Comparison of ENCODE assay signal across 8 cellular contexts in genomic region chr14:67593650-67594049, GRCh38. TPM values are rescaled to one million over a fixed set of nuclear protein-coding genes. Genes with fewer than 3 reads are reported as not detected.
DNase-seq lines count a peak whose midpoint lies in the region; ATAC-seq, FAIRE-seq and TF ChIP-seq lines count a peak whose summit lies in the region.
"Not testable (repeated sequence)": the region's sequence is repeated elsewhere in the genome, so short reads cannot be mapped to it uniquely, and the experiment has no call there.

No MANE protein-coding gene starts in this region.

- H3K27ac ChIP-seq in keratinocyte (ENCODE audit: control insufficient read depth, insufficient read depth, low read length); right lobe of liver: not testable (repeated sequence)

- not testable (repeated sequence) for H3K4me3 ChIP-seq in keratinocyte (ENCODE audit: control insufficient read depth in 2 of 3, extremely low read depth in 1 of 3, insufficient read depth in 2 of 3, low read depth in 1 of 3, low read length in 3 of 3); right lobe of liver

- H3K27me3 ChIP-seq in keratinocyte (ENCODE audit: control insufficient read depth, extremely low read depth, insufficient read depth, low read length); right lobe of liver: not testable (repeated sequence)

- H3K9ac ChIP-seq in keratinocyte (ENCODE audit: control insufficient read depth, extremely low read depth, insufficient read depth, low read length): not testable (repeated sequence)

- in situ Hi-C loops in ACHN (cut with HindIII; ENCODE audit: low pct_ligation_motif_present, low pct_unique_long_range_greater_than_20kb, low sequenced_read_pairs): not testable (repeated sequence)

- not testable (repeated sequence) for TF ChIP-seq POLR2A in right lobe of liver (IDR thresholded peaks at IDR 0.05)

- not testable (repeated sequence) for H3K4me2 ChIP-seq in keratinocyte (ENCODE audit: control insufficient read depth, extremely low read depth, insufficient read depth, low read depth, low read length)

- not testable (repeated sequence) for H3K36me3 ChIP-seq in keratinocyte (ENCODE audit: control insufficient read depth in 2 of 2, extremely low read depth in 1 of 2, insufficient read depth in 2 of 2, low read length in 2 of 2)
- peaks cover 0 to 21% (median 6%) of the 10 kb centered on the region in 4 donors for H3K36me3 ChIP-seq in right lobe of liver

- H3K9me3 Mint-ChIP-seq in Calu3 (ENCODE audit: low read depth, unreplicated experiment); activated CD8-positive, alpha-beta T cell treated with anti-CD3 and anti-CD28 coated beads for 36 hours: not testable (repeated sequence)

- not testable (repeated sequence) for H3K9me1 ChIP-seq in keratinocyte (ENCODE audit: control insufficient read depth, extremely low read depth, insufficient read depth, low read length)

- not testable (repeated sequence) for TF ChIP-seq CTCF in Calu3 (IDR thresholded peaks at IDR 0.05; ENCODE audit: unreplicated experiment); activated CD8-positive, alpha-beta T cell treated with anti-CD3 and anti-CD28 coated beads for 36 hours (IDR thresholded peaks at IDR 0.05); keratinocyte (optimal IDR thresholded peaks at IDR 0.05 in 1 of 3, IDR thresholded peaks at IDR 0.05 in 1 of 3, conservative IDR thresholded peaks at IDR 0.05 in 1 of 3; ENCODE audit: extremely low read depth in 1 of 3, insufficient read depth in 2 of 3, low read length in 3 of 3); right lobe of liver (IDR thresholded peaks at IDR 0.05)

- intact Hi-C loops in Calu3 (cut with micrococcal nuclease; ENCODE audit: unreplicated experiment); activated CD8-positive, alpha-beta T cell treated with anti-CD3 and anti-CD28 coated beads for 36 hours (cut with micrococcal nuclease); right lobe of liver (cut with DNase I): not testable (repeated sequence)

- H3K9me3 ChIP-seq in keratinocyte (ENCODE audit: control insufficient read depth, low read depth, low read length); right lobe of liver: not testable (repeated sequence)

- not testable (repeated sequence) for BruUV-seq in Calu3 (replicated peaks; lab: Mats Ljungman, UMichigan)

- POLR2A ChIA-PET in activated CD8-positive, alpha-beta T cell treated with anti-CD3 and anti-CD28 coated beads for 36 hours (lab: Charles Lee): not testable (repeated sequence)

- CTCF ChIA-PET in Calu3 (lab: Charles Lee): not testable (repeated sequence)
- CTCF ChIA-PET in activated CD8-positive, alpha-beta T cell treated with anti-CD3 and anti-CD28 coated beads for 36 hours (lab: Charles Lee): interaction anchor here (0.6 to 1.4 kb wide), 3 partner anchors 13 to 25 kb away, joined by 3 to 4 read pairs (median 4); no protein-coding TSS in a partner anchor

- dilution Hi-C loops in keratinocyte (cut with MboI; ENCODE audit: extremely low pct_ligation_motif_present, low sequenced_read_pairs): not testable (repeated sequence)

- H3K27me3 Mint-ChIP-seq in Calu3 (ENCODE audit: unreplicated experiment); activated CD8-positive, alpha-beta T cell treated with anti-CD3 and anti-CD28 coated beads for 36 hours: not testable (repeated sequence)

- H3K27ac Mint-ChIP-seq in Calu3 (ENCODE audit: unreplicated experiment): peak overlapping the region; percentile 73
- H3K27ac Mint-ChIP-seq in activated CD8-positive, alpha-beta T cell treated with anti-CD3 and anti-CD28 coated beads for 36 hours: peak overlapping the region; percentile 52

- not testable (repeated sequence) for H3K79me2 ChIP-seq in keratinocyte (ENCODE audit: control insufficient read depth, insufficient read depth, low read length)

- not testable (repeated sequence) for H4K20me1 ChIP-seq in keratinocyte (ENCODE audit: control insufficient read depth, extremely low read depth, insufficient read depth, low read length)

- peak; percentile 5 for DNase-seq in ACHN
- DNase-seq in Calu3; GM19239 (ENCODE audit: insufficient read length, low spot score); activated CD8-positive, alpha-beta T cell treated with anti-CD3 and anti-CD28 coated beads for 36 hours; keratinocyte (ENCODE audit: low read depth, low spot score); left lobe of liver (ENCODE audit: low spot score); right lobe of liver; urothelium cell line (ENCODE audit: low spot score): not testable (repeated sequence)

- not testable (repeated sequence) for H3K4me1 ChIP-seq in keratinocyte (ENCODE audit: control insufficient read depth, extremely low read depth, insufficient read depth, low read length)
- peaks cover 0 to 14% (median 5%) of the 10 kb centered on the region in 4 donors for H3K4me1 ChIP-seq in right lobe of liver

- not testable (repeated sequence) for H3K36me3 Mint-ChIP-seq in Calu3 (ENCODE audit: insufficient read depth, unreplicated experiment)
- H3K36me3 Mint-ChIP-seq in activated CD8-positive, alpha-beta T cell treated with anti-CD3 and anti-CD28 coated beads for 36 hours (ENCODE audit: low read depth): peaks cover 23% of the 10 kb centered on the region

- H3K4me1 Mint-ChIP-seq in Calu3 (ENCODE audit: low read depth, unreplicated experiment): peaks cover 18% of the 10 kb centered on the region
- peaks cover 26% of the 10 kb centered on the region for H3K4me1 Mint-ChIP-seq in activated CD8-positive, alpha-beta T cell treated with anti-CD3 and anti-CD28 coated beads for 36 hours (ENCODE audit: low read depth)

- not testable (repeated sequence) for H3K4me3 Mint-ChIP-seq in Calu3 (ENCODE audit: low read depth, unreplicated experiment); activated CD8-positive, alpha-beta T cell treated with anti-CD3 and anti-CD28 coated beads for 36 hours

- peak; percentile 55 for FAIRE-seq in GM19239 (lab: Jason Lieb, UNC)
- FAIRE-seq in keratinocyte (lab: Jason Lieb, UNC): peak; percentile 53
- peak; percentile 75 for FAIRE-seq in urothelium cell line (lab: Jason Lieb, UNC)

- ATAC-seq in activated CD8-positive, alpha-beta T cell treated with anti-CD3 and anti-CD28 coated beads for 36 hours: not testable (repeated sequence)
- ATAC-seq in left lobe of liver (peak; percentile 40), right lobe of liver (peak in 3 of 4 donors; percentile 28 to 54 (median 43))

- not testable (repeated sequence) for H2AFZ ChIP-seq in keratinocyte (ENCODE audit: control insufficient read depth, low read length)

- WGBS in right lobe of liver (ENCODE audit: insufficient coverage, low coverage, low lambda C conversion rate, missing lambda C conversion rate): 22% methylated on average over 1 of the region's 1 CpG

RNA-seq across cellular contexts. Expression of gene PIGH, which starts 6.4 kb away (rescaled TPM):
- 19.0 and 19.7 TPM in 2 replicates for total RNA-seq in Calu3 (2022)
- 10 to 100 TPM; 20.3 to 21.9 TPM for total RNA-seq in activated CD8-positive, alpha-beta T cell treated with anti-CD3 and anti-CD28 coated beads for 36 hours
- polyA plus RNA-seq in keratinocyte: 24.3 to 29.9 TPM (median 29.0 TPM) in 3 replicates
- 12.4 TPM for polyA plus RNA-seq in keratinocyte (2011; ENCODE audit: low read depth)
- polyA plus RNA-seq in keratinocyte (2011; cell fraction: cytosol; rRNA removed): 30.1 and 33.4 TPM in 2 replicates
- 39.1 and 41.1 TPM in 2 replicates for polyA plus RNA-seq in keratinocyte (2011; cell fraction: nucleus; rRNA removed)
- 15.4 and 24.0 TPM in 2 replicates for polyA plus RNA-seq in keratinocyte (2012; ENCODE audit: low replicate concordance)
- 3.8 to 13.5 TPM (median 9.0 TPM) in 3 replicates for polyA minus RNA-seq in keratinocyte
- 24.7 TPM for polyA minus RNA-seq in keratinocyte (2011; cell fraction: cytosol; rRNA and poly(A)+ RNA removed)
- polyA minus RNA-seq in keratinocyte (2011; cell fraction: nucleus; rRNA and poly(A)+ RNA removed): 5.5 and 6.4 TPM in 2 replicates
- total RNA-seq in left lobe of liver: 16.3 TPM
- 10 to 100 TPM; 12.7 to 16.0 (median 13.8) TPM for total RNA-seq in right lobe of liver

RNA-seq across cellular contexts. Expression of gene ARG2, which starts 26.1 kb away (rescaled TPM):
- total RNA-seq in Calu3 (2022) (11.2 and 18.4 TPM in 2 replicates), left lobe of liver (0.48 TPM), right lobe of liver (1 to 10 TPM in 3 of 6 experiments, under 1 TPM in 2, not detected in 1; 0.92 to 3.3 (median 1.7) TPM)
- 1 to 10 TPM; 9.9 TPM for total RNA-seq in activated CD8-positive, alpha-beta T cell treated with anti-CD3 and anti-CD28 coated beads for 36 hours
- 3.5 to 9.4 TPM (median 8.2 TPM) in 3 replicates for polyA plus RNA-seq in keratinocyte
- 20.9 TPM for polyA plus RNA-seq in keratinocyte (2011; ENCODE audit: low read depth)
- 3.6 and 5.4 TPM in 2 replicates for polyA plus RNA-seq in keratinocyte (2011; cell fraction: cytosol; rRNA removed)
- 2.3 and 2.6 TPM in 2 replicates for polyA plus RNA-seq in keratinocyte (2011; cell fraction: nucleus; rRNA removed)
- 5.6 and 17.6 TPM in 2 replicates for polyA plus RNA-seq in keratinocyte (2012; ENCODE audit: low replicate concordance)
- 2.1 to 21.5 TPM (median 11.0 TPM) in 3 replicates for polyA minus RNA-seq in keratinocyte
- polyA minus RNA-seq in keratinocyte (2011; cell fraction: cytosol; rRNA and poly(A)+ RNA removed): 2.5 TPM
- polyA minus RNA-seq in keratinocyte (2011; cell fraction: nucleus; rRNA and poly(A)+ RNA removed): 1.9 and 2.8 TPM in 2 replicates
